In genomic region chr17:36132421-36132831, GRCh38 we compare ENCODE assay signal across 18 cellular contexts. TPM values are rescaled to one million over a fixed set of nuclear protein-coding genes. Genes with fewer than 3 reads are reported as not detected.
"Had no signal": no experiment of that assay in that cellular context is flagged by ENCODE, and none has a peak within 500 bp of the region (broad histone marks: within the 10 kb centered on the region; RNA-seq: fewer than 3 reads in every experiment).

No MANE protein-coding gene starts in this region.

- H3K27me3 ChIP-seq: hepatocyte, pancreas, sigmoid colon, spleen had no signal

- H3K36me3 ChIP-seq: esophagus squamous epithelium, pancreas, sigmoid colon, spleen, thoracic aorta had no signal

- H3K79me2 ChIP-seq: hepatocyte had no signal

- H3K4me3 Mint-ChIP-seq: activated naive CD8-positive, alpha-beta T cell treated with anti-CD3 and anti-CD28 coated beads, Interleukin-2, amount 10 ng/mL, durations not matched to agents 7 days and 5 days; brain; neural crest cell had no signal

- DNase-seq: activated CD4-positive, CD25-positive, alpha-beta regulatory T cell treated with anti-CD3 and anti-CD28 coated beads, Interleukin-2, amount 50 U/mL, for 72 hours; activated naive CD4-positive, alpha-beta T cell; activated naive CD8-positive, alpha-beta T cell treated with anti-CD3 and anti-CD28 coated beads, Interleukin-2, amount 10 ng/mL, durations not matched to agents 7 days and 5 days; activated T-cell treated with anti-CD3 and anti-CD28 coated beads for 4 hours; cortex of kidney; effector CD4-positive, alpha-beta T cell; esophagus squamous epithelium; kidney; left ventricle myocardium superior; pancreas; sigmoid colon; spleen had no signal

- H3K27ac Mint-ChIP-seq: activated naive CD8-positive, alpha-beta T cell treated with anti-CD3 and anti-CD28 coated beads, Interleukin-2, amount 10 ng/mL, durations not matched to agents 7 days and 5 days; brain had no signal

- H3K4me1 ChIP-seq: esophagus squamous epithelium, pancreas, sigmoid colon had no signal

- H3K4me1 Mint-ChIP-seq: activated naive CD8-positive, alpha-beta T cell treated with anti-CD3 and anti-CD28 coated beads, Interleukin-2, amount 10 ng/mL, durations not matched to agents 7 days and 5 days had no signal

- H3K27ac ChIP-seq: esophagus squamous epithelium, hepatocyte, pancreas, sigmoid colon, thoracic aorta had no signal

- H3K9me3 Mint-ChIP-seq: activated naive CD8-positive, alpha-beta T cell treated with anti-CD3 and anti-CD28 coated beads, Interleukin-2, amount 10 ng/mL, durations not matched to agents 7 days and 5 days; neural crest cell had no signal

- H3K4me2 ChIP-seq: hepatocyte had no signal

- H3K36me3 Mint-ChIP-seq: activated naive CD8-positive, alpha-beta T cell treated with anti-CD3 and anti-CD28 coated beads, Interleukin-2, amount 10 ng/mL, durations not matched to agents 7 days and 5 days; brain had no signal

- H3K9me3 ChIP-seq: esophagus squamous epithelium, pancreas, sigmoid colon, spleen, thoracic aorta had no signal

- ATAC-seq: left ventricle myocardium superior, pancreas had no signal

- H3K4me3 ChIP-seq: esophagus squamous epithelium, hepatocyte, pancreas, sigmoid colon, spleen, thoracic aorta had no signal

RNA-seq across cellular contexts. Expression of gene CCL4, which starts 28.8 kb away (rescaled TPM):
- total RNA-seq: fibroblast of villous mesenchyme, glomerular endothelial cell, neural crest cell had no signal

RNA-seq across cellular contexts. Expression of gene CCL3, which starts 42.5 kb away (rescaled TPM):
- total RNA-seq: fibroblast of villous mesenchyme, glomerular endothelial cell, left ventricle myocardium superior, neural crest cell had no signal

RNA-seq across cellular contexts. Expression of gene TBC1D3B, which starts 44.0 kb away (rescaled TPM):
- total RNA-seq: hepatocyte had no signal
